Comparison of ENCODE assay signal across 2 cellular contexts in genomic region chr6:37259191-37259590, GRCh38.
TF ChIP-seq lines count a peak whose summit lies in the region.

No MANE protein-coding gene starts in this region.

TF ChIP-seq in GM12891, 5 proteins besides CTCF, POLR2A, EP300 and RAD21:
- TF ChIP-seq POLR2AphosphoS5 (IDR thresholded peaks at IDR 0.05; ENCODE audit: low read depth, low read length): no peak
- no peak for TF ChIP-seq POU2F2 (IDR thresholded peaks at IDR 0.05; ENCODE audit: low read depth, low read length)
TF ChIP-seq in GM12891: peak in this region for 0.

TF ChIP-seq in H1, 55 proteins besides CTCF, POLR2A, EP300 and RAD21:
- TF ChIP-seq ZNF274 (IDR thresholded peaks at IDR 0.05; ENCODE audit: borderline replicate concordance, extremely low read depth, low read length): no peak
- no peak for TF ChIP-seq JUND (IDR thresholded peaks at IDR 0.05; ENCODE audit: low read length)
- TF ChIP-seq CREB1 (IDR thresholded peaks at IDR 0.05): no peak
TF ChIP-seq in H1: peak in this region for 0.
